25 cellular contexts compared by ENCODE assay signal in the genomic region with DNA sequence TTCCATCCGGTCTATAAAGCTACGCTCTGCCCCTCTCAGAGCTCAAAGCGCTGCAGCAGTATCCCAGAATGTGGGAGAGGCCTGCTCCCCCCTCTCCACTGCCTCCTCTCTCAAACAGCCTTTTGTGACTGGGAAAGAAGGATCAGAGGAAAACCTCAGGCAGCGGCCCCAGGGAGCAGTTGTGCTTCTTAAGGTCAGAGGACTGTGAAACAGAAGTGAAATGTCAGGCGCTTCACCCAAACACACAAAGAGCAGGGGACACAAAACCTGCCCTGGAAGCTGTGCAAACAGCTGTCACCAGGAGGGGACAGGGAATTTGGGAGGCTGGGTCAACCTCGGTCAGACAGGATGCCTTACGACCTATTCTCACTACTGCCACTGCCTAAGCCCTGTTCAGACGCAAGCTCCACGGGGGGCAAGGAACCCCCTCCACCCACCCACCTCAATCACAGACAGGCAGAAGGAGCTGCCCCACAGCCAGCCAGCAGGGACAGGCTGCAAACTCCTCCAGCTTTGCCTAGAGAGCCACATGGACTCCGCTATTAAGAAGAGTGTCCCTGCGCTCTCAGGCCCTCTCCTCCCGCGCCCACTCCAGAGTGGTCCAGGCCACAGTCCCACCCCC. TPM values are rescaled to one million over a fixed set of nuclear protein-coding genes. Genes with fewer than 3 reads are reported as not detected.
DNase-seq lines count a peak whose midpoint lies in the region; ATAC-seq and TF ChIP-seq lines count a peak whose summit lies in the region.
"Had no signal": no experiment of that assay in that cellular context is flagged by ENCODE, and none has a peak within 500 bp of the region (broad histone marks: within the 10 kb centered on the region; RNA-seq: fewer than 3 reads in every experiment).

No MANE protein-coding gene starts in this region.

- intact Hi-C loops in psoas muscle (cut with DNase I): loop anchor here in 1 of 2 donors (5.0 kb wide), 1 partner anchor 104 kb away; no protein-coding TSS in a partner anchor

- H3K4me3 ChIP-seq in NT2/D1 (ENCODE audit: insufficient read length, low read depth): no peak overlapping the region
- peak overlapping the region; percentile 56 for H3K4me3 ChIP-seq in psoas muscle
- H3K4me3 ChIP-seq: mucosa of descending colon, tibial artery had no signal

- H3K9ac ChIP-seq in NT2/D1 (ENCODE audit: insufficient read length, low read depth): peak overlapping the region; percentile 57
- H3K9ac ChIP-seq: SK-N-SH had no signal

- H3K9me3 ChIP-seq in NT2/D1 (ENCODE audit: insufficient read depth, low read length): no peaks in the 10 kb centered on the region
- H3K9me3 ChIP-seq in psoas muscle: no peaks in the 10 kb centered on the region
- H3K9me3 ChIP-seq: mucosa of descending colon, SK-N-SH, tibial artery had no signal

- H3K36me3 Mint-ChIP-seq in glutamatergic neuron (ENCODE audit: unreplicated experiment): no peaks in the 10 kb centered on the region

- H3K4me3 Mint-ChIP-seq in glutamatergic neuron (ENCODE audit: unreplicated experiment): peak overlapping the region; percentile 78
- H3K4me3 Mint-ChIP-seq: B cell; CD8-positive, alpha-beta T cell; stimulated activated naive CD8-positive, alpha-beta T cell treated with anti-CD3 and anti-CD28 coated beads, Interleukin-15, amount 100 ng/mL, for 72 hours; T-helper 1 cell treated with Interleukin-12 subunit alpha and Interleukin-12 subunit beta and Interleukin-4 antibody, amounts not matched to agents 30 μg/mL and 1 μg/mL, for 36 hours had no signal

- peak; percentile 32 to 43 (median 37) for ATAC-seq in psoas muscle
- no peak for ATAC-seq in GM19035 (IDR thresholded peaks at IDR 0.05; ENCODE audit: unreplicated experiment)
- no peak for ATAC-seq in GM18520 (IDR thresholded peaks at IDR 0.05; ENCODE audit: unreplicated experiment)
- ATAC-seq: CD8-positive, alpha-beta T cell; mucosa of descending colon; stimulated activated naive CD8-positive, alpha-beta T cell treated with anti-CD3 and anti-CD28 coated beads, Interleukin-15, amount 100 ng/mL, for 72 hours had no signal

- peaks cover 14% of the 10 kb centered on the region for H3K9me3 Mint-ChIP-seq in glutamatergic neuron (ENCODE audit: unreplicated experiment)
- H3K9me3 Mint-ChIP-seq: CD8-positive, alpha-beta T cell; stimulated activated naive CD8-positive, alpha-beta T cell treated with anti-CD3 and anti-CD28 coated beads, Interleukin-15, amount 100 ng/mL, for 72 hours; T-helper 1 cell treated with Interleukin-12 subunit alpha and Interleukin-12 subunit beta and Interleukin-4 antibody, amounts not matched to agents 30 μg/mL and 1 μg/mL, for 36 hours had no signal

- H3K27ac ChIP-seq in psoas muscle: peak overlapping the region; percentile 79
- H3K27ac ChIP-seq: epithelial cell of prostate, RWPE1, tibial artery had no signal

- DNase-seq in ELF-1 (ENCODE audit: low read depth, low spot score): peak; percentile 51
- no peak for DNase-seq in NT2/D1 (ENCODE audit: low read depth, low spot score)
- peak; percentile 52 for DNase-seq in glutamatergic neuron
- DNase-seq in psoas muscle: no peak
- DNase-seq in stimulated activated naive CD4-positive, alpha-beta T cell (lab: John Stamatoyannopoulos, UW): no peak
- DNase-seq in NCI-H2171 (lab: John Stamatoyannopoulos, UW): no peak
- DNase-seq: activated CD4-positive, alpha-beta T cell treated with anti-CD3 and anti-CD28 coated beads for 4 hours; activated CD8-positive, alpha-beta memory T cell treated with anti-CD3 and anti-CD28 coated beads for 24 hours; activated gamma-delta T cell; CD8-positive, alpha-beta T cell; cerebellar nuclear complex; NCI-H1105; NCI-H187 treated with DMSO at 0.1 percent for 48 hours; NCI-H2227 treated with DMSO at 0.1 percent for 48 hours; NCI-H748 treated with DMSO at 0.1 percent for 48 hours; SK-N-SH; stimulated activated naive CD8-positive, alpha-beta T cell treated with anti-CD3 and anti-CD28 coated beads, Interleukin-15, amount 100 ng/mL, for 72 hours; tibial artery had no signal

- 57 to 66% (median 57%) methylated on average over 12 to 13 of the region's 13 CpGs for WGBS in psoas muscle, 3 donors

- H3K4me1 Mint-ChIP-seq in glutamatergic neuron (ENCODE audit: low read depth, unreplicated experiment): peaks cover 76% of the 10 kb centered on the region
- H3K4me1 Mint-ChIP-seq: B cell had no signal

- H3K27me3 Mint-ChIP-seq in glutamatergic neuron (ENCODE audit: unreplicated experiment): peaks cover 13% of the 10 kb centered on the region
- H3K27me3 Mint-ChIP-seq: B cell; stimulated activated naive CD8-positive, alpha-beta T cell treated with anti-CD3 and anti-CD28 coated beads, Interleukin-15, amount 100 ng/mL, for 72 hours had no signal

- TF ChIP-seq CTCF in glutamatergic neuron (IDR thresholded peaks at IDR 0.05; ENCODE audit: partially characterized antibody, unreplicated experiment) (no peak), psoas muscle (IDR thresholded peaks at IDR 0.05) (no peak)

- H3K27me3 ChIP-seq in NT2/D1 (ENCODE audit: insufficient read depth, insufficient read length) (no peaks in the 10 kb centered on the region), psoas muscle (ENCODE audit: insufficient read depth in 3 of 3, low read length in 2 of 3) (no peaks in the 10 kb centered on the region)
- H3K27me3 ChIP-seq: tibial artery had no signal

- H3K4me1 ChIP-seq in NT2/D1 (ENCODE audit: insufficient read depth, insufficient read length) (peaks cover 22% of the 10 kb centered on the region), psoas muscle (peaks cover 93% of the 10 kb centered on the region)

- H3K27ac Mint-ChIP-seq in glutamatergic neuron (ENCODE audit: unreplicated experiment): peak overlapping the region; percentile 88
- H3K27ac Mint-ChIP-seq: B cell; CD8-positive, alpha-beta T cell; T-helper 1 cell treated with Interleukin-12 subunit alpha and Interleukin-12 subunit beta and Interleukin-4 antibody, amounts not matched to agents 30 μg/mL and 1 μg/mL, for 36 hours had no signal

- H3K36me3 ChIP-seq in NT2/D1 (ENCODE audit: insufficient read depth, insufficient read length, low read length) (peaks cover 88% of the 10 kb centered on the region), psoas muscle (ENCODE audit: insufficient read depth in 1 of 2, low read depth in 1 of 2) (no peaks in the 10 kb centered on the region)

RNA-seq across cellular contexts. Expression of a gene that starts 14.6 kb away (rescaled TPM):
- total RNA-seq in glutamatergic neuron (ENCODE audit: unreplicated experiment) (608 TPM), psoas muscle (10 to 100 TPM; 13.8 to 24.2 (median 22.0) TPM)
- polyA plus RNA-seq in psoas muscle: 10 to 100 TPM in 2 of 3 donors, 1 to 10 TPM in 1; 7.9 to 22.6 (median 12.5) TPM

Comparison
In these comparisons a context has a peak if more than half of its experiments do, and no peak if none do; other contexts are left out.
1. DNase-seq: peak in ELF-1 (single experiment) and glutamatergic neuron (single experiment); none in NT2/D1 (single experiment), psoas muscle (0 of 2), stimulated activated naive CD4-positive, alpha-beta T cell (0 of 6) and NCI-H2171 (single experiment).
2. ATAC-seq: peak in psoas muscle (4 of 4); none in GM19035 (single experiment) and GM18520 (single experiment).
3. RNA of a gene that starts 14.6 kb away (total RNA-seq): 608 TPM in glutamatergic neuron (single experiment); 13.8 to 24.2 TPM in psoas muscle; every median in the first group is over 10 times any median in the second.